In genomic region chr19:15288146-15288963, GRCh38 we compare ENCODE assay signal across 8 cellular contexts. TPM values are rescaled to one million over a fixed set of nuclear protein-coding genes. Genes with fewer than 3 reads are reported as not detected.
DNase-seq lines count a peak whose midpoint lies in the region; ATAC-seq lines count a peak whose summit lies in the region.

No MANE protein-coding gene starts in this region.

- H3K4me3 Mint-ChIP-seq in activated T-helper 17 cell treated with anti-CD3 and anti-CD28 coated beads, Interleukin-2, amount 50 U/mL, for 72 hours: peak overlapping the region; percentile 80
- peak overlapping the region; percentile 62 to 83 (median 71) for H3K4me3 Mint-ChIP-seq in immature natural killer cell
- peak overlapping the region; percentile 47 to 76 for H3K4me3 Mint-ChIP-seq in stimulated activated naive CD8-positive, alpha-beta T cell treated with anti-CD3 and anti-CD28 coated beads, Interleukin-15, amount 100 ng/mL, for 72 hours

- peaks cover 11% of the 10 kb centered on the region for H3K36me3 Mint-ChIP-seq in activated T-helper 17 cell treated with anti-CD3 and anti-CD28 coated beads, Interleukin-2, amount 50 U/mL, for 72 hours (ENCODE audit: low read depth)
- no peaks in the 10 kb centered on the region for H3K36me3 Mint-ChIP-seq in immature natural killer cell

- peaks cover 69% of the 10 kb centered on the region for H3K4me1 Mint-ChIP-seq in activated T-helper 17 cell treated with anti-CD3 and anti-CD28 coated beads, Interleukin-2, amount 50 U/mL, for 72 hours
- H3K4me1 Mint-ChIP-seq in immature natural killer cell: peaks cover 97 to 100% of the 10 kb centered on the region in 2 donors
- peaks cover 95% of the 10 kb centered on the region for H3K4me1 Mint-ChIP-seq in stimulated activated naive CD8-positive, alpha-beta T cell treated with anti-CD3 and anti-CD28 coated beads, Interleukin-15, amount 100 ng/mL, for 72 hours

- H3K27me3 Mint-ChIP-seq in activated T-helper 17 cell treated with anti-CD3 and anti-CD28 coated beads, Interleukin-2, amount 50 U/mL, for 72 hours: no peaks in the 10 kb centered on the region
- peaks cover 2 to 5% (median 2%) of the 10 kb centered on the region in 3 donors for H3K27me3 Mint-ChIP-seq in immature natural killer cell (ENCODE audit: low read depth in 3 of 3)
- H3K27me3 Mint-ChIP-seq in stimulated activated naive CD8-positive, alpha-beta T cell treated with anti-CD3 and anti-CD28 coated beads, Interleukin-15, amount 100 ng/mL, for 72 hours: no peaks in the 10 kb centered on the region

- peak overlapping the region; percentile 61 for H3K27ac Mint-ChIP-seq in activated T-helper 17 cell treated with anti-CD3 and anti-CD28 coated beads, Interleukin-2, amount 50 U/mL, for 72 hours
- H3K27ac Mint-ChIP-seq in immature natural killer cell: peak overlapping the region; percentile 45 to 89 (median 80)
- H3K27ac Mint-ChIP-seq in stimulated activated naive CD8-positive, alpha-beta T cell treated with anti-CD3 and anti-CD28 coated beads, Interleukin-15, amount 100 ng/mL, for 72 hours: peak overlapping the region; percentile 89 to 90

- peak; percentile 61 for DNase-seq in COLO668 (lab: John Stamatoyannopoulos, UW; ENCODE audit: unreplicated experiment)
- DNase-seq in NAMALWA (ENCODE audit: low spot score): peak; percentile 89
- DNase-seq in immature natural killer cell: peak; percentile 15 to 20 (median 17)
- DNase-seq in stimulated activated naive CD8-positive, alpha-beta T cell treated with anti-CD3 and anti-CD28 coated beads, Interleukin-15, amount 100 ng/mL, for 72 hours: no peak
- no peak for DNase-seq in stimulated activated CD4-positive, alpha-beta T cell treated with anti-CD3 and anti-CD28 coated beads, Interleukin-15, amount 100 ng/mL, for 24 hours
- DNase-seq in stimulated activated naive CD4-positive, alpha-beta T cell (lab: John Stamatoyannopoulos, UW): no peak
- no peak for DNase-seq in OCI-M2 (lab: John Stamatoyannopoulos, UW; ENCODE audit: unreplicated experiment)

- H3K9me3 Mint-ChIP-seq in activated T-helper 17 cell treated with anti-CD3 and anti-CD28 coated beads, Interleukin-2, amount 50 U/mL, for 72 hours: no peaks in the 10 kb centered on the region
- H3K9me3 Mint-ChIP-seq in immature natural killer cell: no peaks in the 10 kb centered on the region
- no peaks in the 10 kb centered on the region for H3K9me3 Mint-ChIP-seq in stimulated activated naive CD8-positive, alpha-beta T cell treated with anti-CD3 and anti-CD28 coated beads, Interleukin-15, amount 100 ng/mL, for 72 hours

- ATAC-seq in activated T-helper 17 cell treated with anti-CD3 and anti-CD28 coated beads, Interleukin-2, amount 50 U/mL, for 72 hours (replicated peaks): no peak
- peak; percentile 31 for ATAC-seq in stimulated activated naive CD8-positive, alpha-beta T cell treated with anti-CD3 and anti-CD28 coated beads, Interleukin-15, amount 100 ng/mL, for 72 hours

RNA-seq across cellular contexts. Expression of gene BRD4, which starts 44.0 kb away (rescaled TPM):
- 10 to 100 TPM; 90.4 to 96.7 TPM for total RNA-seq in activated T-helper 17 cell treated with anti-CD3 and anti-CD28 coated beads, Interleukin-2, amount 50 U/mL, for 72 hours
- polyA plus RNA-seq in immature natural killer cell: 10 to 100 TPM in 1 of 3 donors, 1 to 10 TPM in 2; 4.3 to 16.7 (median 7.0) TPM

RNA-seq across cellular contexts. Expression of gene EPHX3, which starts 56.1 kb away (rescaled TPM):
- under 1 TPM in 1 of 2 donors, not detected in 1; 0.24 TPM for total RNA-seq in activated T-helper 17 cell treated with anti-CD3 and anti-CD28 coated beads, Interleukin-2, amount 50 U/mL, for 72 hours
- polyA plus RNA-seq in immature natural killer cell: not detected

Comparison
In these comparisons a context has a peak if more than half of its experiments do, and no peak if none do; other contexts are left out.
1. DNase-seq: peak in COLO668 (single experiment), NAMALWA (single experiment) and immature natural killer cell (3 of 3); none in stimulated activated naive CD8-positive, alpha-beta T cell treated with anti-CD3 and anti-CD28 coated beads, Interleukin-15, amount 100 ng/mL, for 72 hours (0 of 2), stimulated activated CD4-positive, alpha-beta T cell treated with anti-CD3 and anti-CD28 coated beads, Interleukin-15, amount 100 ng/mL, for 24 hours (single experiment), stimulated activated naive CD4-positive, alpha-beta T cell (0 of 6) and OCI-M2 (single experiment).
2. Peak in every context shown above with its lines, with median percentiles within 50 percentile points of each other: H3K27ac Mint-ChIP-seq and H3K4me3 Mint-ChIP-seq.